Comparison of ENCODE assay signal across 16 cellular contexts in the genomic region with DNA sequence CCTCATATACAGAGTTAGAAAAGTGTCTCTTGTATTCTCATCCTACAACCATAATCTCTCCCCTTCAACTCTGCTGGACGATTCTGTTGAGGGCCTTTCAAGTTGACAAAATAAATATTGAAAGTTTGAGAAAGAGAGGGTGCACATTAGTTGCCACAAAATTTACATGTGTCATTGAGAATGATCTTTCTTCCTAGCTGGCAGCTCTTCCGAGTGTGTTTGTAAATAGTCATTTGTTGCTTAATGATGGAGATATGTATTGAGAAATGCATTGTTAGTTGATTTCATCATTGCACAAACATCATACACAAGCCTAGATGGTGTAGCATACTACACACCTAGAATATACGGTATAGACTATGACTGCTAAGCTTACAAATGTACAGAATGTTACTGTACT.
DNase-seq lines count a peak whose midpoint lies in the region; ATAC-seq and TF ChIP-seq lines count a peak whose summit lies in the region.
"Had no signal": no experiment of that assay in that cellular context is flagged by ENCODE, and none has a peak within 500 bp of the region (broad histone marks: within the 10 kb centered on the region; RNA-seq: fewer than 3 reads in every experiment).

No MANE protein-coding gene starts in this region.

- H3K36me3 ChIP-seq in MM.1S (replicated peaks; ENCODE audit: insufficient read depth, low read length) (no peaks in the 10 kb centered on the region), left ventricle myocardium inferior (no peaks in the 10 kb centered on the region), testis (ENCODE audit: low read depth, missing control alignments) (no peaks in the 10 kb centered on the region)

- H3K4me2 ChIP-seq in MM.1S (ENCODE audit: low read depth, low read length) = no peak overlapping the region

- DNase-seq in GM12865 (ENCODE audit: low read depth) (peak; percentile 0), MM.1S (no peak), left ventricle myocardium inferior (no peak), GM19240 (ENCODE audit: insufficient read length, low spot score) (no peak), testis (no peak)
- DNase-seq in stimulated activated CD4-positive, alpha-beta T cell treated with anti-CD3 and anti-CD28 coated beads, Interleukin-2, amount 100 ng/mL, for 24 hours = no peak
- DNase-seq: activated CD4-positive, alpha-beta T cell treated with anti-CD3 and anti-CD28 coated beads, Interleukin-2, amount 10 ng/mL, durations not matched to agents 24 days and 14 days; activated T-cell treated with anti-CD3 and anti-CD28 coated beads, Interleukin-2, amount 50 U/mL, for 4 hours; CD8-positive, alpha-beta T cell; kidney; midbrain; NCI-H2081 treated with DMSO at 0.1 percent for 48 hours; NCI-H774; stimulated activated naive CD4-positive, alpha-beta T cell treated with Interleukin-2 at 50 U/mL for 16 hours had no signal

- H3K4me3 ChIP-seq in GM12865 (ENCODE audit: low read depth, low read length) = no peak overlapping the region
- H3K4me3 ChIP-seq in MM.1S (ENCODE audit: low read length) = no peak overlapping the region
- no peak overlapping the region for H3K4me3 ChIP-seq in left ventricle myocardium inferior
- H3K4me3 ChIP-seq in testis = no peak overlapping the region

- H3K9ac ChIP-seq in MM.1S (ENCODE audit: low read length) = no peak overlapping the region

- H3K79me2 ChIP-seq in MM.1S (ENCODE audit: low read length) = no peaks in the 10 kb centered on the region

- intact Hi-C loops in left ventricle myocardium inferior (cut with micrococcal nuclease) (no loop called here), testis (cut with DNase I; ENCODE audit: low total_unique reads) (no loop called here)

- ATAC-seq in GM19324 (IDR thresholded peaks at IDR 0.05; ENCODE audit: low FRiP score, unreplicated experiment) (peak; percentile 65), HG02759 (IDR thresholded peaks at IDR 0.05; ENCODE audit: unreplicated experiment) (peak; percentile 64)
- ATAC-seq: activated T-cell treated with anti-CD3 and anti-CD28 coated beads, Interleukin-2, amount 50 U/mL, for 4 hours; CD8-positive, alpha-beta T cell had no signal

- no peaks in the 10 kb centered on the region for H3K9me3 ChIP-seq in MM.1S (replicated peaks; ENCODE audit: insufficient read depth, low read length)
- no peaks in the 10 kb centered on the region for H3K9me3 ChIP-seq in left ventricle myocardium inferior (replicated peaks)
- H3K9me3 ChIP-seq in testis = no peaks in the 10 kb centered on the region

- TF ChIP-seq POLR2A in testis (IDR thresholded peaks at IDR 0.05) = no peak

- 81 to 82% methylated on average over 3 of the region's 3 CpGs for WGBS in testis, 2 donors

- H3K27ac ChIP-seq in MM.1S (ENCODE audit: low read length) (peak overlapping the region; percentile 43; the same call in 1 of the 2 replicates), left ventricle myocardium inferior (replicated peaks) (no peak overlapping the region), testis (no peak overlapping the region)

- H3F3A ChIP-seq in MM.1S (ENCODE audit: insufficient read depth, low read length) = no peaks in the 10 kb centered on the region

- no peaks in the 10 kb centered on the region for H4K20me1 ChIP-seq in MM.1S (ENCODE audit: insufficient read depth, low read length)

- H2AFZ ChIP-seq in MM.1S (ENCODE audit: low read length) = peak overlapping the region; percentile 36; the same call in 1 of the 2 replicates

- no peaks in the 10 kb centered on the region for H3K27me3 ChIP-seq in MM.1S (replicated peaks; ENCODE audit: insufficient read depth, low read length)
- no peaks in the 10 kb centered on the region for H3K27me3 ChIP-seq in left ventricle myocardium inferior (ENCODE audit: low read depth)
- H3K27me3 ChIP-seq in testis = no peaks in the 10 kb centered on the region

- TF ChIP-seq CTCF in GM12865 (IDR thresholded peaks at IDR 0.05; ENCODE audit: insufficient read depth, low read depth, low read length, missing control alignments) (no peak), MM.1S (IDR thresholded peaks at IDR 0.05; ENCODE audit: low read length) (no peak), left ventricle myocardium inferior (IDR thresholded peaks at IDR 0.05; ENCODE audit: borderline replicate concordance) (no peak), testis (IDR thresholded peaks at IDR 0.05) (no peak)

- H3K4me1 ChIP-seq in MM.1S (ENCODE audit: low read length) (peaks cover 11% of the 10 kb centered on the region), left ventricle myocardium inferior (no peaks in the 10 kb centered on the region), testis (no peaks in the 10 kb centered on the region)

- H3K9me2 ChIP-seq in MM.1S (replicated peaks; ENCODE audit: insufficient read depth, low read length) = no peaks in the 10 kb centered on the region
